Comparison of ENCODE assay signal across 22 cellular contexts in the genomic region with DNA sequence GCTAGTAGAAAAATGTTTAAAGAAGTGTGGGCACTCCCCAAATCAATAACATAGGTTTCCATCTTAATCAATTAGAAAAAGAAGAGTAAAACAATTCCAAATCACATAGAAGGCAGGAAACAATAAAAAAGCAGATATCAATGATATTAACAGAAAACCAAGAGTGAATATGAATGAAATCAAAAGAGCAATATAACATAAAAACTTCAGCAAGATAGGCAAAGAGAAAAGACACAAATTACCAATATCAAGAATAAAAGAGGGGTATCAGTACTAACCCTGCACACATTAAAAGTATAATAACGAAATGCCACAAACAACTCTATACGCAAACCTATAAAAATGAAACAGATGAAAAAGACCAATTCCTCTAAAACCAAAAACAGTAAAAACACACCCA. TPM values are rescaled to one million over a fixed set of nuclear protein-coding genes. Genes with fewer than 3 reads are reported as not detected.
DNase-seq lines count a peak whose midpoint lies in the region; ATAC-seq and TF ChIP-seq lines count a peak whose summit lies in the region.
"Had no signal": no experiment of that assay in that cellular context is flagged by ENCODE, and none has a peak within 500 bp of the region (broad histone marks: within the 10 kb centered on the region; RNA-seq: fewer than 3 reads in every experiment).

No MANE protein-coding gene starts in this region.

- H3K27me3 Mint-ChIP-seq in Caco-2 (ENCODE audit: insufficient read depth, unreplicated experiment) (no peaks in the 10 kb centered on the region), endodermal cell (ENCODE audit: insufficient read depth) (no peaks in the 10 kb centered on the region), type B pancreatic cell (no peaks in the 10 kb centered on the region)
- H3K27me3 Mint-ChIP-seq in CD4-positive, alpha-beta T cell = no peaks in the 10 kb centered on the region

- CTCF ChIA-PET in Caco-2 (lab: Charles Lee) = no interaction called here
- CTCF ChIA-PET in CD4-positive, alpha-beta T cell (lab: Charles Lee) = no interaction called here

- no peaks in the 10 kb centered on the region for H3K36me3 ChIP-seq in Caco-2 (ENCODE audit: control insufficient read depth, insufficient read depth, low read length)
- H3K36me3 ChIP-seq in NT2/D1 (ENCODE audit: insufficient read depth, insufficient read length, low read length) = no peaks in the 10 kb centered on the region
- H3K36me3 ChIP-seq in endodermal cell (ENCODE audit: control insufficient read depth, insufficient read depth, low read length) = no peaks in the 10 kb centered on the region

- 96% methylated on average over 2 of the region's 2 CpGs; no CpG with 5 or more reads in 1 of the 2 experiments for WGBS in endodermal cell (ENCODE audit: insufficient coverage in 1 of 2, insufficient read length in 1 of 2), 2 experiments

- intact Hi-C loops in Caco-2 (cut with micrococcal nuclease; ENCODE audit: unreplicated experiment) = no loop called here
- intact Hi-C loops in CD4-positive, alpha-beta T cell (cut with DNase I, micrococcal nuclease) = no loop called here

- H3K27me3 ChIP-seq in Caco-2 (replicated peaks; ENCODE audit: control insufficient read depth, insufficient read depth, low read length) (no peaks in the 10 kb centered on the region), NT2/D1 (ENCODE audit: insufficient read depth, insufficient read length) (no peaks in the 10 kb centered on the region), endodermal cell (ENCODE audit: control insufficient read depth, insufficient read depth, low read length, poor library complexity, severe bottlenecking) (no peaks in the 10 kb centered on the region)
- H3K27me3 ChIP-seq in CD4-positive, alpha-beta T cell (ENCODE audit: control insufficient read depth, insufficient read depth, low read length) = no peaks in the 10 kb centered on the region
- H3K27me3 ChIP-seq: BE2C had no signal

- no peak for ATAC-seq in CD4-positive, alpha-beta T cell (ENCODE audit: poor library complexity)
- ATAC-seq in HG03139 (IDR thresholded peaks at IDR 0.05; ENCODE audit: unreplicated experiment) = no peak
- ATAC-seq: Right ventricle myocardium inferior had no signal

- no TSS peak for BruUV-seq in Caco-2 (replicated peaks; lab: Mats Ljungman, UMichigan)

- H3K4me3 Mint-ChIP-seq in Caco-2 (ENCODE audit: unreplicated experiment) (peak overlapping the region; percentile 33), endodermal cell (peak overlapping the region; percentile 41), type B pancreatic cell (no peak overlapping the region)
- no peak overlapping the region for H3K4me3 Mint-ChIP-seq in CD4-positive, alpha-beta T cell
- H3K4me3 Mint-ChIP-seq: CD4-positive, CD25-positive, alpha-beta regulatory T cell; T-helper 1 cell treated with Interleukin-12 subunit alpha and Interleukin-12 subunit beta and Interleukin-4 antibody, amounts not matched to agents 30 μg/mL and 1 μg/mL, for 36 hours had no signal

- H3K4me1 Mint-ChIP-seq in Caco-2 (ENCODE audit: low read depth, unreplicated experiment) = no peaks in the 10 kb centered on the region
- no peaks in the 10 kb centered on the region for H3K4me1 Mint-ChIP-seq in endodermal cell
- no peaks in the 10 kb centered on the region for H3K4me1 Mint-ChIP-seq in type B pancreatic cell (ENCODE audit: unreplicated experiment)
- no peaks in the 10 kb centered on the region for H3K4me1 Mint-ChIP-seq in CD4-positive, alpha-beta T cell (ENCODE audit: low read depth)
- H3K4me1 Mint-ChIP-seq: CD4-positive, CD25-positive, alpha-beta regulatory T cell had no signal

- H3K27ac ChIP-seq in endodermal cell (ENCODE audit: low read depth, low read length) = no peak overlapping the region
- H3K27ac ChIP-seq in CD4-positive, alpha-beta T cell (ENCODE audit: low read depth, low read length) = no peak overlapping the region
- H3K27ac ChIP-seq: GM23248 had no signal

- POLR2A ChIA-PET in Caco-2 (lab: Charles Lee) = no interaction called here
- POLR2A ChIA-PET in CD4-positive, alpha-beta T cell (lab: Charles Lee) = no interaction called here

- no peak for DNase-seq in Caco-2
- no peak for DNase-seq in NT2/D1 (ENCODE audit: low read depth, low spot score)
- DNase-seq in endodermal cell = no peak
- DNase-seq in type B pancreatic cell (ENCODE audit: extremely low spot score, unreplicated experiment) = no peak
- DNase-seq in germinal center (ENCODE audit: low spot score) = no peak
- no peak for DNase-seq in CD4-positive, alpha-beta T cell
- DNase-seq: BE2C; CD4-positive, CD25-positive, alpha-beta regulatory T cell; DND-41; GM23248; HCEC 1CT; KBM-7; MM.1S; NCI-H1092 treated with DMSO at 0.1 percent for 48 hours; NCI-H1436 treated with DMSO at 0.1 percent for 48 hours; NCI-H1930; NCI-H510A treated with DMSO at 0.1 percent for 48 hours; NCI-H774; NK-92 treated with Interleukin-12 subunit alpha and Interleukin-12 subunit beta, amount 100 ng/mL, for 24 hours had no signal

- no peak overlapping the region for H3K27ac Mint-ChIP-seq in Caco-2 (ENCODE audit: unreplicated experiment)
- H3K27ac Mint-ChIP-seq in endodermal cell = no peak overlapping the region
- H3K27ac Mint-ChIP-seq in type B pancreatic cell = peak overlapping the region; percentile 34
- H3K27ac Mint-ChIP-seq in CD4-positive, alpha-beta T cell = no peak overlapping the region
- H3K27ac Mint-ChIP-seq: CD4-positive, CD25-positive, alpha-beta regulatory T cell; T-helper 1 cell treated with Interleukin-12 subunit alpha and Interleukin-12 subunit beta and Interleukin-4 antibody, amounts not matched to agents 30 μg/mL and 1 μg/mL, for 36 hours had no signal

- H3K9me3 Mint-ChIP-seq in Caco-2 (ENCODE audit: unreplicated experiment) (no peaks in the 10 kb centered on the region), endodermal cell (no peaks in the 10 kb centered on the region), type B pancreatic cell (peaks cover 9% of the 10 kb centered on the region)
- H3K9me3 Mint-ChIP-seq in CD4-positive, alpha-beta T cell = no peaks in the 10 kb centered on the region
- H3K9me3 Mint-ChIP-seq: T-helper 1 cell treated with Interleukin-12 subunit alpha and Interleukin-12 subunit beta and Interleukin-4 antibody, amounts not matched to agents 30 μg/mL and 1 μg/mL, for 36 hours had no signal

- no peak for TF ChIP-seq CTCF in Caco-2 (IDR thresholded peaks at IDR 0.05; ENCODE audit: insufficient read depth in 1 of 2, low read depth in 1 of 2, low read length in 1 of 2, severe bottlenecking in 1 of 2, unreplicated experiment in 1 of 2)
- no peak for TF ChIP-seq CTCF in endodermal cell (conservative IDR thresholded peaks at IDR 0.05)
- TF ChIP-seq CTCF in type B pancreatic cell (conservative IDR thresholded peaks at IDR 0.05) = no peak
- TF ChIP-seq CTCF in CD4-positive, alpha-beta T cell (IDR thresholded peaks at IDR 0.05) = no peak

- H3K4me3 ChIP-seq in Caco-2 (ENCODE audit: low read depth, low read length) (no peak overlapping the region), NT2/D1 (ENCODE audit: insufficient read length, low read depth) (peak overlapping the region; percentile 4), endodermal cell (ENCODE audit: low read length) (no peak overlapping the region)
- H3K4me3 ChIP-seq: GM23248 had no signal

- H3K4me1 ChIP-seq in Caco-2 (no peaks in the 10 kb centered on the region), NT2/D1 (ENCODE audit: insufficient read depth, insufficient read length) (no peaks in the 10 kb centered on the region), endodermal cell (ENCODE audit: control insufficient read depth, insufficient read depth, low read length) (no peaks in the 10 kb centered on the region)
- H3K4me1 ChIP-seq: BE2C had no signal

- H3K9ac ChIP-seq in NT2/D1 (ENCODE audit: insufficient read length, low read depth) = no peak overlapping the region
- no peak overlapping the region for H3K9ac ChIP-seq in endodermal cell (ENCODE audit: extremely low read depth, low read length, poor library complexity, severe bottlenecking)
- H3K9ac ChIP-seq: GM23248 had no signal

- H3K9me3 ChIP-seq in Caco-2 (no peaks in the 10 kb centered on the region), NT2/D1 (ENCODE audit: insufficient read depth, low read length) (no peaks in the 10 kb centered on the region), endodermal cell (ENCODE audit: control insufficient read depth, low read length) (no peaks in the 10 kb centered on the region)
- no peaks in the 10 kb centered on the region for H3K9me3 ChIP-seq in CD4-positive, alpha-beta T cell (ENCODE audit: control insufficient read depth, low read length)
- H3K9me3 ChIP-seq: BE2C had no signal

- H3K36me3 Mint-ChIP-seq in Caco-2 (ENCODE audit: insufficient read depth, unreplicated experiment) = no peaks in the 10 kb centered on the region
- no peaks in the 10 kb centered on the region for H3K36me3 Mint-ChIP-seq in endodermal cell (ENCODE audit: low read depth)
- H3K36me3 Mint-ChIP-seq in type B pancreatic cell = peaks cover 14% of the 10 kb centered on the region
- peaks cover under 1% of the 10 kb centered on the region for H3K36me3 Mint-ChIP-seq in CD4-positive, alpha-beta T cell (ENCODE audit: low read depth)
- H3K36me3 Mint-ChIP-seq: CD4-positive, CD25-positive, alpha-beta regulatory T cell had no signal

RNA-seq across cellular contexts. Expression of a gene that starts 19.6 kb away (rescaled TPM):
- 7.5 TPM in 2 replicates for total RNA-seq in Caco-2 (2022)
- 10 to 100 TPM; 20.8 to 31.5 TPM for total RNA-seq in endodermal cell
- polyA plus RNA-seq in endodermal cell (2013, experiment 1 of 2) = 31.1 TPM
- polyA plus RNA-seq in endodermal cell (2013, experiment 2 of 2) = 28.6 TPM
- 25.6 and 34.3 TPM in 2 replicates for total RNA-seq in type B pancreatic cell (ENCODE audit: low replicate concordance)
- total RNA-seq in CD4-positive, alpha-beta T cell = 1 to 10 TPM; 4.7 to 5.5 TPM

Comparison
In these comparisons a context has a peak if more than half of its experiments do, and no peak if none do; other contexts are left out.
1. H3K4me3 Mint-ChIP-seq: peak in Caco-2 (single experiment) and endodermal cell (single experiment); none in type B pancreatic cell (single experiment) and CD4-positive, alpha-beta T cell (single experiment).